9 cellular contexts compared by ENCODE assay signal in the genomic region with DNA sequence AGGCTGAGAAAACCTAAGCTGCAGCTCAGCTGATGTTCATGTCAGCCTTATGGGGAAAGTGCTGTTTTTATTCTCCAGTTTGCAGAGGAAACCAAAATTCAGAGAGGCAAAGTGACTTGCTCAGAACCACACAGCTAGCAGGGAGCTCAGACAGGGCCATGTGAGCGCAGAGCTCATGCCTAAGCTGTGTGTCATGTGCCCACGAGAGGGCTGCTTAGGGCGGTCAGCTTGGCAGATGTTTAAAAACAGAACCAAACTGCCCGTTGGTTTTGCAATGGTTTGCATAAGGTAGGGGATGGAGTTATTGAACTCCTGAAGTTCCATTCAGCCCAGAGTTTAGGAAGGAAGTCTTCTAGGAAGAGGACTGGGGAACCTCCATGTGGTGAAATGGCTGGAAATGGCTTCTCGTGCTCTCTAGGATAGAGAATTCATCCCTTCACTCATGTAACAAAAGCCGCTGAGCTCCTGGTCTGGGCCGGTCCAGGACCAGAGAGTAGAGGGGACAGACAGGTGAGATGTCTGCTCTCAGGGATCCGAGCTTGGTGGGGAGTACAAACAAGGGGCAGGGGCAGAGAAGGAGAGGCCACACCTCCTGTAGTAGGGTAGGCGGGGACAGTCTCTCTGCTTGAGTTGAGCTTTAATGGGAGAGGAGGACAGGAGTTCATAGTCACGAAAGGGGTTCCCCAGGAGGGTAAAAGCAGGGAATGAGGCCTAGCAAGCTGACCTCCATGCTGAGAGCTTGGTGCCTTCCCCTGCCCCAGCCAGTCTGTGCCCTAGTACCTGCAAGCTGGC. TPM values are rescaled to one million over a fixed set of nuclear protein-coding genes. Genes with fewer than 3 reads are reported as not detected.
DNase-seq lines count a peak whose midpoint lies in the region; ATAC-seq and TF ChIP-seq lines count a peak whose summit lies in the region.
"Had no signal": no experiment of that assay in that cellular context is flagged by ENCODE, and none has a peak within 500 bp of the region (broad histone marks: within the 10 kb centered on the region; RNA-seq: fewer than 3 reads in every experiment).

No MANE protein-coding gene starts in this region.

- intact Hi-C loops in CD14-positive monocyte (cut with micrococcal nuclease): no loop called here
- intact Hi-C loops in activated T-helper 2 cell treated with anti-CD3 and anti-CD28 coated beads, Interferon-gamma antibody, Interleukin-2, Interleukin-4, amounts not matched to agents 10 μg/mL and 5 μg/mL and 100 μg/mL, durations not matched to agents 14 hours and 24 hours and 36 hours (cut with micrococcal nuclease): no loop called here

- TF ChIP-seq CTCF in CD14-positive monocyte (IDR thresholded peaks at IDR 0.05): no peak
- TF ChIP-seq CTCF in epithelial cell of esophagus (IDR thresholded peaks at IDR 0.05; ENCODE audit: insufficient read depth, low read depth, low read length, missing control alignments): no peak
- TF ChIP-seq CTCF in neural crest cell (conservative IDR thresholded peaks at IDR 0.05): no peak

- H3K27ac Mint-ChIP-seq in CD14-positive monocyte (peak overlapping the region in 2 of 7 donors; percentile 38 to 49), neural crest cell (ENCODE audit: unreplicated experiment) (peak overlapping the region; percentile 83)
- no peak overlapping the region for H3K27ac Mint-ChIP-seq in activated T-helper 2 cell treated with anti-CD3 and anti-CD28 coated beads, Interferon-gamma antibody, Interleukin-2, Interleukin-4, amounts not matched to agents 10 μg/mL and 5 μg/mL and 100 μg/mL, durations not matched to agents 14 hours and 24 hours and 36 hours

- peaks cover 47% of the 10 kb centered on the region for H3K4me1 Mint-ChIP-seq in CD14-positive monocyte
- peaks cover 55% of the 10 kb centered on the region for H3K4me1 Mint-ChIP-seq in neural crest cell
- H3K4me1 Mint-ChIP-seq in activated T-helper 2 cell treated with anti-CD3 and anti-CD28 coated beads, Interferon-gamma antibody, Interleukin-2, Interleukin-4, amounts not matched to agents 10 μg/mL and 5 μg/mL and 100 μg/mL, durations not matched to agents 14 hours and 24 hours and 36 hours (ENCODE audit: low read depth): peaks cover 2% of the 10 kb centered on the region
- H3K4me1 Mint-ChIP-seq: central memory CD8-positive, alpha-beta T cell had no signal

- DNase-seq in CD14-positive monocyte (ENCODE audit: low spot score): peak; percentile 64
- peak; percentile 65 to 67 for DNase-seq in NOMO-1 (lab: John Stamatoyannopoulos, UW; ENCODE audit: unreplicated experiment in 2 of 2)
- DNase-seq in epithelial cell of esophagus (ENCODE audit: low read depth): peak; percentile 76
- no peak for DNase-seq in neural crest cell (ENCODE audit: low read depth, low spot score)
- no peak for DNase-seq in mucosa of gallbladder (ENCODE audit: low spot score)
- no peak for DNase-seq in activated T-helper 2 cell treated with anti-CD3 and anti-CD28 coated beads, Interferon-gamma antibody, Interleukin-2, Interleukin-4, amounts not matched to agents 10 μg/mL and 5 μg/mL and 100 μg/mL, durations not matched to agents 14 hours and 24 hours and 36 hours (ENCODE audit: low spot score)
- DNase-seq in SIG-M5 treated with dmso at 0.1 percent for 504 hours (lab: John Stamatoyannopoulos, UW; ENCODE audit: unreplicated experiment): no peak

- peaks cover 5 to 12% of the 10 kb centered on the region in 2 donors for H3K36me3 Mint-ChIP-seq in CD14-positive monocyte
- H3K36me3 Mint-ChIP-seq in neural crest cell (ENCODE audit: low read depth): peaks cover 4% of the 10 kb centered on the region
- no peaks in the 10 kb centered on the region for H3K36me3 Mint-ChIP-seq in activated T-helper 2 cell treated with anti-CD3 and anti-CD28 coated beads, Interferon-gamma antibody, Interleukin-2, Interleukin-4, amounts not matched to agents 10 μg/mL and 5 μg/mL and 100 μg/mL, durations not matched to agents 14 hours and 24 hours and 36 hours (ENCODE audit: low read depth)

- peaks cover 5 to 6% (median 5%) of the 10 kb centered on the region in 3 donors for H3K27me3 Mint-ChIP-seq in CD14-positive monocyte (ENCODE audit: low read depth in 3 of 3)
- no peaks in the 10 kb centered on the region for H3K27me3 Mint-ChIP-seq in neural crest cell (ENCODE audit: low read depth)
- H3K27me3 Mint-ChIP-seq in activated T-helper 2 cell treated with anti-CD3 and anti-CD28 coated beads, Interferon-gamma antibody, Interleukin-2, Interleukin-4, amounts not matched to agents 10 μg/mL and 5 μg/mL and 100 μg/mL, durations not matched to agents 14 hours and 24 hours and 36 hours (ENCODE audit: low read depth): no peaks in the 10 kb centered on the region

- no peaks in the 10 kb centered on the region for H3K9me3 Mint-ChIP-seq in CD14-positive monocyte
- H3K9me3 Mint-ChIP-seq in neural crest cell: no peaks in the 10 kb centered on the region
- H3K9me3 Mint-ChIP-seq in activated T-helper 2 cell treated with anti-CD3 and anti-CD28 coated beads, Interferon-gamma antibody, Interleukin-2, Interleukin-4, amounts not matched to agents 10 μg/mL and 5 μg/mL and 100 μg/mL, durations not matched to agents 14 hours and 24 hours and 36 hours: no peaks in the 10 kb centered on the region
- H3K9me3 Mint-ChIP-seq: central memory CD8-positive, alpha-beta T cell had no signal

- no peak overlapping the region for H3K4me3 Mint-ChIP-seq in CD14-positive monocyte
- no peak overlapping the region for H3K4me3 Mint-ChIP-seq in neural crest cell
- no peak overlapping the region for H3K4me3 Mint-ChIP-seq in activated T-helper 2 cell treated with anti-CD3 and anti-CD28 coated beads, Interferon-gamma antibody, Interleukin-2, Interleukin-4, amounts not matched to agents 10 μg/mL and 5 μg/mL and 100 μg/mL, durations not matched to agents 14 hours and 24 hours and 36 hours (ENCODE audit: low read depth)
- H3K4me3 Mint-ChIP-seq: central memory CD8-positive, alpha-beta T cell had no signal

- ATAC-seq in GM18861 (IDR thresholded peaks at IDR 0.05; ENCODE audit: unreplicated experiment): no peak

- no peak overlapping the region for H3K4me3 ChIP-seq in epithelial cell of esophagus (ENCODE audit: low read length)

RNA-seq across cellular contexts. Expression of gene ARHGEF10L, which starts 46.9 kb away (rescaled TPM):
- polyA plus RNA-seq in CD14-positive monocyte: 10 to 100 TPM; 20.7 to 23.7 TPM
- total RNA-seq in neural crest cell (20.4 and 22.2 TPM in 2 replicates), mucosa of gallbladder (53.0 TPM)
- total RNA-seq in activated T-helper 2 cell treated with anti-CD3 and anti-CD28 coated beads, Interferon-gamma antibody, Interleukin-2, Interleukin-4, amounts not matched to agents 10 μg/mL and 5 μg/mL and 100 μg/mL, durations not matched to agents 14 hours and 24 hours and 36 hours: 0.05 TPM in 1 of 2 replicates, not detected in the other

Comparison
In these comparisons a context has a peak if more than half of its experiments do, and no peak if none do; other contexts are left out.
1. DNase-seq: peak in CD14-positive monocyte (single experiment), NOMO-1 (2 of 2) and epithelial cell of esophagus (single experiment); none in neural crest cell (single experiment), mucosa of gallbladder (single experiment), activated T-helper 2 cell treated with anti-CD3 and anti-CD28 coated beads, Interferon-gamma antibody, Interleukin-2, Interleukin-4, amounts not matched to agents 10 μg/mL and 5 μg/mL and 100 μg/mL, durations not matched to agents 14 hours and 24 hours and 36 hours (single experiment) and SIG-M5 treated with dmso at 0.1 percent for 504 hours (single experiment).
2. RNA of gene ARHGEF10L, which starts 46.9 kb away (total RNA-seq): 53.0 TPM in mucosa of gallbladder (single experiment) and 20.4 to 22.2 TPM in neural crest cell; 0.05 TPM in activated T-helper 2 cell treated with anti-CD3 and anti-CD28 coated beads, Interferon-gamma antibody, Interleukin-2, Interleukin-4, amounts not matched to agents 10 μg/mL and 5 μg/mL and 100 μg/mL, durations not matched to agents 14 hours and 24 hours and 36 hours; every median in the first group is over 10 times any median in the second.